8 cellular contexts compared by ENCODE assay signal in the genomic region with DNA sequence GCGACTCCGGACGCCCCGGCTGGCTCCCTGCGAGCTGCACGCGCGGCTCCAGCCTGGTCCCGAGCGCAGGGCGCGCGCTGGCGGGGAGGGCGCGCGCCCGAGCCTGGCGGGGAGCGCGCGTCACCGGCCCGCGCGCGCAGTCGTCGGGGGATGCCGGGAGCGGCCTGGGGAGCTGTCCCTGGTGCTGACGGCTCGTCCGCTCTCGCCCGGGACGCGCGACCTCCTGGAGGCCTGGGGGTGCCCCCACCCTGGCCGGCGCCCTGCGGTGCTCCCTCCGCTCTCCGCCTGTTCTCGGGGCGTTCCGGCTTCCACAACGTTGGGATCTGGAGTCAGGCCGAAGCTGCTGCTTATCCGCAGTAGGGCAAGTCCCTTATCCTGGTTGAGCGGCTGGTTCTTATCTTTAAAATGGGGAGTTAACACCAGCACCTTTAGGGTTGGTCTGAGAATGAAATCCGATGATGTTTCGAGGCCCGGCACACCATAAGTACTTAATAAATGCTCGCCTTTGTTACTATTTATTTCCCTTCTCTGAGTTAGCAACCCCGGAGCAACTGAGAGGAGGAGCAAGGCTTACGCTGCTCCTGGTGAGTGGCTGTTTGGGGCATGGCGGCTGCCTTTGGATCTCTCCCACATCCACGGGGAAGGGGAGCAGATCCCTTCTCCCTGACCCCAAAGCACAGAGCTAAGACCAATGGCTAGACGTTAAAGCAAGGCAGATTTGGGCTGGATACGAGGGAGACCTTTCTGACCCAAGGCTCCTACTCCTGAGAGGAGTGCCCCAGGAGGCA. TPM values are rescaled to one million over a fixed set of nuclear protein-coding genes. Genes with fewer than 3 reads are reported as not detected.
DNase-seq lines count a peak whose midpoint lies in the region; ATAC-seq and TF ChIP-seq lines count a peak whose summit lies in the region.

A gene (minus strand): TSS at position 79 of the 788 bp plus-strand sequence. CDS start 29,166 bp downstream, outside the sequence.

- no peak within 1 kb of the TSS for H3K4me2 ChIP-seq in SK-N-SH

- no peaks in the 10 kb centered on the region for H3K36me3 Mint-ChIP-seq in type B pancreatic cell

- no peak for ATAC-seq in HG02840 (IDR thresholded peaks at IDR 0.05; ENCODE audit: low FRiP score, unreplicated experiment)

- DNase-seq in COLO668 (lab: John Stamatoyannopoulos, UW; ENCODE audit: unreplicated experiment) (peak; percentile 84), SK-N-SH (peak; percentile 93), cerebellar cortex (ENCODE audit: low spot score) (peak; percentile 17), medulla oblongata (ENCODE audit: extremely low spot score) (peak; percentile 30), type B pancreatic cell (ENCODE audit: extremely low spot score, unreplicated experiment) (no peak), posterior vena cava (ENCODE audit: low spot score) (no peak), EL (no peak)

- no peak within 1 kb of the TSS for H3K9ac ChIP-seq in SK-N-SH

- TF ChIP-seq EP300 in SK-N-SH (IDR thresholded peaks at IDR 0.05; ENCODE audit: borderline replicate concordance in 1 of 2, low read depth in 1 of 2, low read length in 1 of 2): no peak

- peaks cover 89% of the 10 kb centered on the region for H3K27me3 Mint-ChIP-seq in type B pancreatic cell

- no peaks in the 10 kb centered on the region for H4K20me1 ChIP-seq in SK-N-SH (ENCODE audit: insufficient read depth)

- H3K4me3 Mint-ChIP-seq in type B pancreatic cell: peak within 1 kb of the TSS; percentile 67

- intact Hi-C loops in posterior vena cava (cut with DNase I): loop anchor here (5.0 to 10.0 kb wide), 3 partner anchors 75 to 1402 kb away; no protein-coding TSS in a partner anchor

- POLR2A ChIA-PET in SK-N-SH (lab: Yijun Ruan, JAX): interaction anchor here (0.5 to 18.3 kb wide), 11 partner anchors 9 to 129 kb away, joined by 3 to 261 read pairs (median 5); a partner anchor contains a TSS

- CTCF ChIA-PET in SK-N-SH (lab: Yijun Ruan, JAX): interaction anchor here (0.6 to 10.4 kb wide), 8 partner anchors 18 to 133 kb away, joined by 3 to 102 read pairs (median 4); no protein-coding TSS in a partner anchor

- no peaks in the 10 kb centered on the region for H3K9me3 Mint-ChIP-seq in type B pancreatic cell

- no peaks in the 10 kb centered on the region for H3K4me1 Mint-ChIP-seq in type B pancreatic cell (ENCODE audit: unreplicated experiment)

- 41% methylated on average over 10 of the region's 61 CpGs for WGBS in SK-N-SH (ENCODE audit: low lambda C conversion rate)

- no peaks in the 10 kb centered on the region for H3F3A ChIP-seq in SK-N-SH (replicated peaks; ENCODE audit: insufficient read depth)

- no peaks in the 10 kb centered on the region for H3K79me2 ChIP-seq in SK-N-SH (ENCODE audit: insufficient read depth)

- no peak within 1 kb of the TSS for H2AFZ ChIP-seq in SK-N-SH (ENCODE audit: low read depth)

- no peak for TF ChIP-seq RAD21 in SK-N-SH (IDR thresholded peaks at IDR 0.05; ENCODE audit: low read length)

- no peak within 1 kb of the TSS for H3K27ac Mint-ChIP-seq in type B pancreatic cell

- no peaks in the 10 kb centered on the region for H3K36me3 ChIP-seq in SK-N-SH (replicated peaks in 1 of 2; ENCODE audit: control insufficient read depth in 1 of 2, insufficient read depth in 2 of 2, low read length in 1 of 2)

- H3K27me3 ChIP-seq in SK-N-SH (ENCODE audit: insufficient read depth): peaks cover 18% of the 10 kb centered on the region

- H3K4me1 ChIP-seq in SK-N-SH (ENCODE audit: control insufficient read depth in 1 of 2, insufficient read depth in 2 of 2, low read depth in 1 of 2, low read length in 1 of 2): peaks cover 0 to 71% of the 10 kb centered on the region in 2 experiments; a peak in 1 of 4 replicates

- no peaks in the 10 kb centered on the region for H3K9me2 ChIP-seq in SK-N-SH

- peak within 1 kb of the TSS in 1 of 2 experiments; percentile 46; a peak in 2 of 4 replicates for H3K4me3 ChIP-seq in SK-N-SH (ENCODE audit: low read depth in 2 of 2, low read length in 1 of 2)

- no peaks in the 10 kb centered on the region for H3K9me3 ChIP-seq in SK-N-SH

- peak within 1 kb of the TSS in 1 of 2 experiments; percentile 86; a peak in 2 of 4 replicates for H3K27ac ChIP-seq in SK-N-SH (ENCODE audit: low read depth in 2 of 2, low read length in 1 of 2)

- TF ChIP-seq CTCF in SK-N-SH (IDR thresholded peaks at IDR 0.05) (no peak), type B pancreatic cell (conservative IDR thresholded peaks at IDR 0.05) (no peak)

TF ChIP-seq in SK-N-SH, 30 proteins besides CTCF, POLR2A, EP300 and RAD21:
- TF ChIP-seq, protein P1, sequence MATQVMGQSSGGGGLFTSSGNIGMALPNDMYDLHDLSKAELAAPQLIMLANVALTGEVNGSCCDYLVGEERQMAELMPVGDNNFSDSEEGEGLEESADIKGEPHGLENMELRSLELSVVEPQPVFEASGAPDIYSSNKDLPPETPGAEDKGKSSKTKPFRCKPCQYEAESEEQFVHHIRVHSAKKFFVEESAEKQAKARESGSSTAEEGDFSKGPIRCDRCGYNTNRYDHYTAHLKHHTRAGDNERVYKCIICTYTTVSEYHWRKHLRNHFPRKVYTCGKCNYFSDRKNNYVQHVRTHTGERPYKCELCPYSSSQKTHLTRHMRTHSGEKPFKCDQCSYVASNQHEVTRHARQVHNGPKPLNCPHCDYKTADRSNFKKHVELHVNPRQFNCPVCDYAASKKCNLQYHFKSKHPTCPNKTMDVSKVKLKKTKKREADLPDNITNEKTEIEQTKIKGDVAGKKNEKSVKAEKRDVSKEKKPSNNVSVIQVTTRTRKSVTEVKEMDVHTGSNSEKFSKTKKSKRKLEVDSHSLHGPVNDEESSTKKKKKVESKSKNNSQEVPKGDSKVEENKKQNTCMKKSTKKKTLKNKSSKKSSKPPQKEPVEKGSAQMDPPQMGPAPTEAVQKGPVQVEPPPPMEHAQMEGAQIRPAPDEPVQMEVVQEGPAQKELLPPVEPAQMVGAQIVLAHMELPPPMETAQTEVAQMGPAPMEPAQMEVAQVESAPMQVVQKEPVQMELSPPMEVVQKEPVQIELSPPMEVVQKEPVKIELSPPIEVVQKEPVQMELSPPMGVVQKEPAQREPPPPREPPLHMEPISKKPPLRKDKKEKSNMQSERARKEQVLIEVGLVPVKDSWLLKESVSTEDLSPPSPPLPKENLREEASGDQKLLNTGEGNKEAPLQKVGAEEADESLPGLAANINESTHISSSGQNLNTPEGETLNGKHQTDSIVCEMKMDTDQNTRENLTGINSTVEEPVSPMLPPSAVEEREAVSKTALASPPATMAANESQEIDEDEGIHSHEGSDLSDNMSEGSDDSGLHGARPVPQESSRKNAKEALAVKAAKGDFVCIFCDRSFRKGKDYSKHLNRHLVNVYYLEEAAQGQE (IDR thresholded peaks at IDR 0.05; ENCODE audit: low read depth, low read length): peak; percentile 98
- TF ChIP-seq RCOR1 (IDR thresholded peaks at IDR 0.05; ENCODE audit: low read length) (no peak), MEF2A (IDR thresholded peaks at IDR 0.05; ENCODE audit: borderline replicate concordance, low read depth) (no peak), MXI1 (IDR thresholded peaks at IDR 0.05; ENCODE audit: low read depth, low read length) (peak; percentile 7; the same call in 1 of the 2 replicates)
TF ChIP-seq in SK-N-SH: peak in this region for 2.

RNA-seq across cellular contexts. Expression of the gene that starts here (rescaled TPM):
- 0.05 and 0.15 TPM in 2 replicates for polyA plus RNA-seq in SK-N-SH (2012; rRNA removed)
- polyA plus RNA-seq in SK-N-SH (2012; cell fraction: cytosol; rRNA removed): 0.12 and 0.16 TPM in 2 replicates
- polyA plus RNA-seq in SK-N-SH (2012; cell fraction: nucleus; rRNA removed): 0.21 and 0.36 TPM in 2 replicates
- total RNA-seq in type B pancreatic cell (ENCODE audit: low replicate concordance): not detected in 2 replicates
- total RNA-seq in posterior vena cava: not detected

Comparison
In these comparisons a context has a peak if more than half of its experiments do, and no peak if none do; other contexts are left out.
1. Peak in DNase-seq in SK-N-SH; RNA of the gene not detected or under 1 TPM.
2. DNase-seq: peak in COLO668 (single experiment), cerebellar cortex (single experiment) and medulla oblongata (single experiment); none in type B pancreatic cell (single experiment), posterior vena cava (single experiment) and EL (single experiment).